2 cellular contexts compared by ENCODE assay signal in the genomic region with DNA sequence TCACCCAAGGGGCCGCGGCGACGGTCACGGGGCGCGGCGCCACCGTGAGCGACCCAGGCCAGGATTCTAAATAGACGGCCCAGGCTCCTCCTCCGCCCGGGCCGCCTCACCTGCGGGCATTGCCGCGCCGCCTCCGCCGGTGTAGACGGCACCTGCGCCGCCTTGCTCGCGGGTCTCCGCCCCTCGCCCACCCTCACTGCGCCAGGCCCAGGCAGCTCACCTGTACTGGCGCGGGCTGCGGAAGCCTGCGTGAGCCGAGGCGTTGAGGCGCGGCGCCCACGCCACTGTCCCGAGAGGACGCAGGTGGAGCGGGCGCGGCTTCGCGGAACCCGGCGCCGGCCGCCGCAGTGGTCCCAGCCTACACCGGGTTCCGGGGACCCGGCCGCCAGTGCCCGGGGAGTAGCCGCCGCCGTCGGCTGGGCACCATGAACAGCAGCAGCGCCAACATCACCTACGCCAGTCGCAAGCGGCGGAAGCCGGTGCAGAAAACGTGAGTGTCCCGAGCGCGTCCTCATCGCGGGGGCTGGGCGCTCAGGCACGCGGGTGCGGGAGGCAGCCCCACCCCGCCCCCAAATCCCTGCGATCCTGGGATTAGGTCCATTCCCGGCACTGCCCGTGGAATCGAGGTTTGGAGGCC.
TF ChIP-seq lines count a peak whose summit lies in the region.

No MANE protein-coding gene starts in this region.

TF ChIP-seq in WTC11, 78 proteins besides CTCF, POLR2A, EP300 and RAD21 (continues in another document):
- TF ChIP-seq, protein P1, sequence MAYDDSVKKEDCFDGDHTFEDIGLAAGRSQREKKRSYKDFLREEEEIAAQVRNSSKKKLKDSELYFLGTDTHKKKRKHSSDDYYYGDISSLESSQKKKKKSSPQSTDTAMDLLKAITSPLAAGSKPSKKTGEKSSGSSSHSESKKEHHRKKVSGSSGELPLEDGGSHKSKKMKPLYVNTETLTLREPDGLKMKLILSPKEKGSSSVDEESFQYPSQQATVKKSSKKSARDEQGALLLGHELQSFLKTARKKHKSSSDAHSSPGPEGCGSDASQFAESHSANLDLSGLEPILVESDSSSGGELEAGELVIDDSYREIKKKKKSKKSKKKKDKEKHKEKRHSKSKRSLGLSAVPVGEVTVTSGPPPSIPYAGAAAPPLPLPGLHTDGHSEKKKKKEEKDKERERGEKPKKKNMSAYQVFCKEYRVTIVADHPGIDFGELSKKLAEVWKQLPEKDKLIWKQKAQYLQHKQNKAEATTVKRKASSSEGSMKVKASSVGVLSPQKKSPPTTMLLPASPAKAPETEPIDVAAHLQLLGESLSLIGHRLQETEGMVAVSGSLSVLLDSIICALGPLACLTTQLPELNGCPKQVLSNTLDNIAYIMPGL (CRISPR knock-in tag; IDR thresholded peaks at IDR 0.05): peak; percentile 91; the same call in 1 of the 2 replicates
- TF ChIP-seq RORB (CRISPR knock-in tag; IDR thresholded peaks at IDR 0.05) (no peak), ZNF396 (CRISPR knock-in tag; IDR thresholded peaks at IDR 0.05; ENCODE audit: borderline replicate concordance) (no peak), CREM (CRISPR knock-in tag; IDR thresholded peaks at IDR 0.05) (no peak), SMAD4 (CRISPR knock-in tag; IDR thresholded peaks at IDR 0.05) (no peak), FOXP1 (CRISPR knock-in tag; IDR thresholded peaks at IDR 0.05; ENCODE audit: borderline replicate concordance) (no peak), KAT7 (CRISPR knock-in tag; IDR thresholded peaks at IDR 0.05; ENCODE audit: borderline replicate concordance) (0 out of 2 replicates have a peak, but pooled peaks have one; percentile 73), TEAD1 (CRISPR knock-in tag; IDR thresholded peaks at IDR 0.05) (no peak), CBFB (CRISPR knock-in tag; IDR thresholded peaks at IDR 0.05; ENCODE audit: low read depth) (peak; percentile 28; the same call in 1 of the 2 replicates), ESRRA (CRISPR knock-in tag; IDR thresholded peaks at IDR 0.05; ENCODE audit: borderline replicate concordance) (peak; percentile 12; the same call in 1 of the 2 replicates)
- TF ChIP-seq, protein P2, sequence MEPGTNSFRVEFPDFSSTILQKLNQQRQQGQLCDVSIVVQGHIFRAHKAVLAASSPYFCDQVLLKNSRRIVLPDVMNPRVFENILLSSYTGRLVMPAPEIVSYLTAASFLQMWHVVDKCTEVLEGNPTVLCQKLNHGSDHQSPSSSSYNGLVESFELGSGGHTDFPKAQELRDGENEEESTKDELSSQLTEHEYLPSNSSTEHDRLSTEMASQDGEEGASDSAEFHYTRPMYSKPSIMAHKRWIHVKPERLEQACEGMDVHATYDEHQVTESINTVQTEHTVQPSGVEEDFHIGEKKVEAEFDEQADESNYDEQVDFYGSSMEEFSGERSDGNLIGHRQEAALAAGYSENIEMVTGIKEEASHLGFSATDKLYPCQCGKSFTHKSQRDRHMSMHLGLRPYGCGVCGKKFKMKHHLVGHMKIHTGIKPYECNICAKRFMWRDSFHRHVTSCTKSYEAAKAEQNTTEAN (CRISPR knock-in tag; IDR thresholded peaks at IDR 0.05): 0 out of 2 replicates have a peak, but pooled peaks have one; percentile 38
- TF ChIP-seq, protein P3, sequence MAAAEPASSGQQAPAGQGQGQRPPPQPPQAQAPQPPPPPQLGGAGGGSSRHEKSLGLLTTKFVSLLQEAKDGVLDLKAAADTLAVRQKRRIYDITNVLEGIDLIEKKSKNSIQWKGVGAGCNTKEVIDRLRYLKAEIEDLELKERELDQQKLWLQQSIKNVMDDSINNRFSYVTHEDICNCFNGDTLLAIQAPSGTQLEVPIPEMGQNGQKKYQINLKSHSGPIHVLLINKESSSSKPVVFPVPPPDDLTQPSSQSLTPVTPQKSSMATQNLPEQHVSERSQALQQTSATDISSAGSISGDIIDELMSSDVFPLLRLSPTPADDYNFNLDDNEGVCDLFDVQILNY (CRISPR knock-in tag; IDR thresholded peaks at IDR 0.05): 0 out of 2 replicates have a peak, but pooled peaks have one; percentile 32
- TF ChIP-seq, protein P4, sequence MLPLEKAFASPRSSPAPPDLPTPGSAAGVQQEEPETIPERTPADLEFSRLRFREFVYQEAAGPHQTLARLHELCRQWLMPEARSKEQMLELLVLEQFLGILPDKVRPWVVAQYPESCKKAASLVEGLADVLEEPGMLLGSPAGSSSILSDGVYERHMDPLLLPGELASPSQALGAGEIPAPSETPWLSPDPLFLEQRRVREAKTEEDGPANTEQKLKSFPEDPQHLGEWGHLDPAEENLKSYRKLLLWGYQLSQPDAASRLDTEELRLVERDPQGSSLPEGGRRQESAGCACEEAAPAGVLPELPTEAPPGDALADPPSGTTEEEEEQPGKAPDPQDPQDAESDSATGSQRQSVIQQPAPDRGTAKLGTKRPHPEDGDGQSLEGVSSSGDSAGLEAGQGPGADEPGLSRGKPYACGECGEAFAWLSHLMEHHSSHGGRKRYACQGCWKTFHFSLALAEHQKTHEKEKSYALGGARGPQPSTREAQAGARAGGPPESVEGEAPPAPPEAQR (CRISPR knock-in tag; IDR thresholded peaks at IDR 0.05): no peak
- TF ChIP-seq, protein P5, sequence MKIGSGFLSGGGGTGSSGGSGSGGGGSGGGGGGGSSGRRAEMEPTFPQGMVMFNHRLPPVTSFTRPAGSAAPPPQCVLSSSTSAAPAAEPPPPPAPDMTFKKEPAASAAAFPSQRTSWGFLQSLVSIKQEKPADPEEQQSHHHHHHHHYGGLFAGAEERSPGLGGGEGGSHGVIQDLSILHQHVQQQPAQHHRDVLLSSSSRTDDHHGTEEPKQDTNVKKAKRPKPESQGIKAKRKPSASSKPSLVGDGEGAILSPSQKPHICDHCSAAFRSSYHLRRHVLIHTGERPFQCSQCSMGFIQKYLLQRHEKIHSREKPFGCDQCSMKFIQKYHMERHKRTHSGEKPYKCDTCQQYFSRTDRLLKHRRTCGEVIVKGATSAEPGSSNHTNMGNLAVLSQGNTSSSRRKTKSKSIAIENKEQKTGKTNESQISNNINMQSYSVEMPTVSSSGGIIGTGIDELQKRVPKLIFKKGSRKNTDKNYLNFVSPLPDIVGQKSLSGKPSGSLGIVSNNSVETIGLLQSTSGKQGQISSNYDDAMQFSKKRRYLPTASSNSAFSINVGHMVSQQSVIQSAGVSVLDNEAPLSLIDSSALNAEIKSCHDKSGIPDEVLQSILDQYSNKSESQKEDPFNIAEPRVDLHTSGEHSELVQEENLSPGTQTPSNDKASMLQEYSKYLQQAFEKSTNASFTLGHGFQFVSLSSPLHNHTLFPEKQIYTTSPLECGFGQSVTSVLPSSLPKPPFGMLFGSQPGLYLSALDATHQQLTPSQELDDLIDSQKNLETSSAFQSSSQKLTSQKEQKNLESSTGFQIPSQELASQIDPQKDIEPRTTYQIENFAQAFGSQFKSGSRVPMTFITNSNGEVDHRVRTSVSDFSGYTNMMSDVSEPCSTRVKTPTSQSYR (CRISPR knock-in tag; IDR thresholded peaks at IDR 0.05): no peak

TF ChIP-seq in HepG2, 621 proteins besides CTCF, POLR2A, EP300 and RAD21 (continued from another document and continues in another):
- TF ChIP-seq ZNF430 (CRISPR knock-in tag; IDR thresholded peaks at IDR 0.05): 0 out of 2 replicates have a peak, but pooled peaks have one; percentile 9
- no peak for TF ChIP-seq NR2F1 (CRISPR knock-in tag; IDR thresholded peaks at IDR 0.05)
- TF ChIP-seq MTF2 (CRISPR knock-in tag; IDR thresholded peaks at IDR 0.05; ENCODE audit: borderline replicate concordance): 0 out of 2 replicates have a peak, but pooled peaks have one; percentile 43
- TF ChIP-seq, protein P6, sequence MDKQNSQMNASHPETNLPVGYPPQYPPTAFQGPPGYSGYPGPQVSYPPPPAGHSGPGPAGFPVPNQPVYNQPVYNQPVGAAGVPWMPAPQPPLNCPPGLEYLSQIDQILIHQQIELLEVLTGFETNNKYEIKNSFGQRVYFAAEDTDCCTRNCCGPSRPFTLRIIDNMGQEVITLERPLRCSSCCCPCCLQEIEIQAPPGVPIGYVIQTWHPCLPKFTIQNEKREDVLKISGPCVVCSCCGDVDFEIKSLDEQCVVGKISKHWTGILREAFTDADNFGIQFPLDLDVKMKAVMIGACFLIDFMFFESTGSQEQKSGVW (CRISPR knock-in tag; IDR thresholded peaks at IDR 0.05; ENCODE audit: borderline replicate concordance): no peak
- TF ChIP-seq, protein P7, sequence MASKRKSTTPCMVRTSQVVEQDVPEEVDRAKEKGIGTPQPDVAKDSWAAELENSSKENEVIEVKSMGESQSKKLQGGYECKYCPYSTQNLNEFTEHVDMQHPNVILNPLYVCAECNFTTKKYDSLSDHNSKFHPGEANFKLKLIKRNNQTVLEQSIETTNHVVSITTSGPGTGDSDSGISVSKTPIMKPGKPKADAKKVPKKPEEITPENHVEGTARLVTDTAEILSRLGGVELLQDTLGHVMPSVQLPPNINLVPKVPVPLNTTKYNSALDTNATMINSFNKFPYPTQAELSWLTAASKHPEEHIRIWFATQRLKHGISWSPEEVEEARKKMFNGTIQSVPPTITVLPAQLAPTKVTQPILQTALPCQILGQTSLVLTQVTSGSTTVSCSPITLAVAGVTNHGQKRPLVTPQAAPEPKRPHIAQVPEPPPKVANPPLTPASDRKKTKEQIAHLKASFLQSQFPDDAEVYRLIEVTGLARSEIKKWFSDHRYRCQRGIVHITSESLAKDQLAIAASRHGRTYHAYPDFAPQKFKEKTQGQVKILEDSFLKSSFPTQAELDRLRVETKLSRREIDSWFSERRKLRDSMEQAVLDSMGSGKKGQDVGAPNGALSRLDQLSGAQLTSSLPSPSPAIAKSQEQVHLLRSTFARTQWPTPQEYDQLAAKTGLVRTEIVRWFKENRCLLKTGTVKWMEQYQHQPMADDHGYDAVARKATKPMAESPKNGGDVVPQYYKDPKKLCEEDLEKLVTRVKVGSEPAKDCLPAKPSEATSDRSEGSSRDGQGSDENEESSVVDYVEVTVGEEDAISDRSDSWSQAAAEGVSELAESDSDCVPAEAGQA (IDR thresholded peaks at IDR 0.05; ENCODE audit: low read depth): no peak
- TF ChIP-seq, protein P7 (CRISPR knock-in tag; IDR thresholded peaks at IDR 0.05; ENCODE audit: borderline replicate concordance): 0 out of 2 replicates have a peak, but pooled peaks have one; percentile 37
- peak; percentile 37; the same call in 1 of the 2 replicates for TF ChIP-seq RNF2 (conservative IDR thresholded peaks at IDR 0.05; ENCODE audit: low read depth)
- peak; percentile 10; the same call in 1 of the 2 replicates for TF ChIP-seq ZNF841 (CRISPR knock-in tag; IDR thresholded peaks at IDR 0.05; ENCODE audit: borderline replicate concordance)
- TF ChIP-seq, protein P8, sequence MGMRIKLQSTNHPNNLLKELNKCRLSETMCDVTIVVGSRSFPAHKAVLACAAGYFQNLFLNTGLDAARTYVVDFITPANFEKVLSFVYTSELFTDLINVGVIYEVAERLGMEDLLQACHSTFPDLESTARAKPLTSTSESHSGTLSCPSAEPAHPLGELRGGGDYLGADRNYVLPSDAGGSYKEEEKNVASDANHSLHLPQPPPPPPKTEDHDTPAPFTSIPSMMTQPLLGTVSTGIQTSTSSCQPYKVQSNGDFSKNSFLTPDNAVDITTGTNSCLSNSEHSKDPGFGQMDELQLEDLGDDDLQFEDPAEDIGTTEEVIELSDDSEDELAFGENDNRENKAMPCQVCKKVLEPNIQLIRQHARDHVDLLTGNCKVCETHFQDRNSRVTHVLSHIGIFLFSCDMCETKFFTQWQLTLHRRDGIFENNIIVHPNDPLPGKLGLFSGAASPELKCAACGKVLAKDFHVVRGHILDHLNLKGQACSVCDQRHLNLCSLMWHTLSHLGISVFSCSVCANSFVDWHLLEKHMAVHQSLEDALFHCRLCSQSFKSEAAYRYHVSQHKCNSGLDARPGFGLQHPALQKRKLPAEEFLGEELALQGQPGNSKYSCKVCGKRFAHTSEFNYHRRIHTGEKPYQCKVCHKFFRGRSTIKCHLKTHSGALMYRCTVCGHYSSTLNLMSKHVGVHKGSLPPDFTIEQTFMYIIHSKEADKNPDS (CRISPR knock-in tag; IDR thresholded peaks at IDR 0.05): 0 out of 2 replicates have a peak, but pooled peaks have one; percentile 64
- TF ChIP-seq ARNTL (CRISPR knock-in tag; IDR thresholded peaks at IDR 0.05): 0 out of 2 replicates have a peak, but pooled peaks have one; percentile 10
- TF ChIP-seq ZNF703 (CRISPR knock-in tag; IDR thresholded peaks at IDR 0.05; ENCODE audit: borderline replicate concordance): peak; percentile 65; the same call in 1 of the 2 replicates
- peak; percentile 81 for TF ChIP-seq HNRNPLL (IDR thresholded peaks at IDR 0.05; ENCODE audit: low read depth, low read length, poor library complexity, severe bottlenecking)
- TF ChIP-seq, protein P9, sequence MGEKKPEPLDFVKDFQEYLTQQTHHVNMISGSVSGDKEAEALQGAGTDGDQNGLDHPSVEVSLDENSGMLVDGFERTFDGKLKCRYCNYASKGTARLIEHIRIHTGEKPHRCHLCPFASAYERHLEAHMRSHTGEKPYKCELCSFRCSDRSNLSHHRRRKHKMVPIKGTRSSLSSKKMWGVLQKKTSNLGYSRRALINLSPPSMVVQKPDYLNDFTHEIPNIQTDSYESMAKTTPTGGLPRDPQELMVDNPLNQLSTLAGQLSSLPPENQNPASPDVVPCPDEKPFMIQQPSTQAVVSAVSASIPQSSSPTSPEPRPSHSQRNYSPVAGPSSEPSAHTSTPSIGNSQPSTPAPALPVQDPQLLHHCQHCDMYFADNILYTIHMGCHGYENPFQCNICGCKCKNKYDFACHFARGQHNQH (CRISPR knock-in tag; IDR thresholded peaks at IDR 0.05): 0 out of 2 replicates have a peak, but pooled peaks have one; percentile 7
- TF ChIP-seq, protein P10, sequence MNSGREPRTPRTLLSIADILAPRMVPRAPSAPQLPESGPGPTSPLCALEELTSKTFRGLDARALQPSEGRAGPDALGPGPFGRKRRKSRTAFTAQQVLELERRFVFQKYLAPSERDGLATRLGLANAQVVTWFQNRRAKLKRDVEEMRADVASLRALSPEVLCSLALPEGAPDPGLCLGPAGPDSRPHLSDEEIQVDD (CRISPR knock-in tag; IDR thresholded peaks at IDR 0.05; ENCODE audit: borderline replicate concordance): 0 out of 2 replicates have a peak, but pooled peaks have one; percentile 33
- TF ChIP-seq HDAC6 (IDR thresholded peaks at IDR 0.05; ENCODE audit: low read depth, low read length): no peak
- TF ChIP-seq, protein P11, sequence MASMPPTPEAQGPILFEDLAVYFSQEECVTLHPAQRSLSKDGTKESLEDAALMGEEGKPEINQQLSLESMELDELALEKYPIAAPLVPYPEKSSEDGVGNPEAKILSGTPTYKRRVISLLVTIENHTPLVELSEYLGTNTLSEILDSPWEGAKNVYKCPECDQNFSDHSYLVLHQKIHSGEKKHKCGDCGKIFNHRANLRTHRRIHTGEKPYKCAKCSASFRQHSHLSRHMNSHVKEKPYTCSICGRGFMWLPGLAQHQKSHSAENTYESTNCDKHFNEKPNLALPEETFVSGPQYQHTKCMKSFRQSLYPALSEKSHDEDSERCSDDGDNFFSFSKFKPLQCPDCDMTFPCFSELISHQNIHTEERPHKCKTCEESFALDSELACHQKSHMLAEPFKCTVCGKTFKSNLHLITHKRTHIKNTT (CRISPR knock-in tag; IDR thresholded peaks at IDR 0.05): no peak
